Comparison of ENCODE assay signal across 12 cellular contexts in genomic region chr3:100717637-100718487, GRCh38.
"Had no signal": no experiment of that assay in that cellular context is flagged by ENCODE, and none has a peak within 500 bp of the region (broad histone marks: within the 10 kb centered on the region; RNA-seq: fewer than 3 reads in every experiment).

No MANE protein-coding gene starts in this region.

- H3K4me3 Mint-ChIP-seq: stimulated activated naive B cell treated with anti-CD40 and anti-IgM and Interleukin-4, amounts not matched to agents 10 μg/mL and 1 μg/mL and 100 μg/mL, for 72 hours had no signal

- H3K27me3 ChIP-seq: colonic mucosa, heart left ventricle, neutrophil, tibial nerve had no signal

- H3K36me3 ChIP-seq: colonic mucosa had no signal

- DNase-seq: activated CD4-positive, alpha-beta T cell treated with anti-CD3 and anti-CD28 coated beads, Interleukin-2, amount 50 U/mL, for 1 hour; activated gamma-delta T cell; activated T-cell treated with anti-CD3 and anti-CD28 coated beads, Interleukin-2, amount 50 U/mL, for 1 hour; colonic mucosa; foreskin melanocyte; heart left ventricle; islet precursor cell; stimulated activated CD4-positive, alpha-beta T cell treated with anti-CD3 and anti-CD28 coated beads, Interleukin-1b, Interleukin-23, amount 100 ng/mL, for 48 hours; stimulated activated naive B cell treated with anti-CD40 and anti-IgM and Interleukin-4, amounts not matched to agents 10 μg/mL and 1 μg/mL and 100 μg/mL, for 72 hours had no signal

- H3K27ac Mint-ChIP-seq: activated naive CD8-positive, alpha-beta T cell; stimulated activated naive B cell treated with anti-CD40 and anti-IgM and Interleukin-4, amounts not matched to agents 10 μg/mL and 1 μg/mL and 100 μg/mL, for 72 hours had no signal

- H3K27ac ChIP-seq: colonic mucosa, heart left ventricle, neutrophil, tibial nerve had no signal

- ATAC-seq: stimulated activated naive B cell treated with anti-CD40 and anti-IgM and Interleukin-4, amounts not matched to agents 10 μg/mL and 1 μg/mL and 100 μg/mL, for 72 hours had no signal

- H3K9me3 ChIP-seq: colonic mucosa, heart left ventricle, neutrophil, tibial nerve had no signal

- H3K4me3 ChIP-seq: colonic mucosa, heart left ventricle, tibial nerve had no signal

- H3K27me3 Mint-ChIP-seq: activated naive CD8-positive, alpha-beta T cell; stimulated activated naive B cell treated with anti-CD40 and anti-IgM and Interleukin-4, amounts not matched to agents 10 μg/mL and 1 μg/mL and 100 μg/mL, for 72 hours had no signal

- H3K9me3 Mint-ChIP-seq: stimulated activated naive B cell treated with anti-CD40 and anti-IgM and Interleukin-4, amounts not matched to agents 10 μg/mL and 1 μg/mL and 100 μg/mL, for 72 hours had no signal
